Comparison of ENCODE assay signal across 16 cellular contexts in the genomic region with DNA sequence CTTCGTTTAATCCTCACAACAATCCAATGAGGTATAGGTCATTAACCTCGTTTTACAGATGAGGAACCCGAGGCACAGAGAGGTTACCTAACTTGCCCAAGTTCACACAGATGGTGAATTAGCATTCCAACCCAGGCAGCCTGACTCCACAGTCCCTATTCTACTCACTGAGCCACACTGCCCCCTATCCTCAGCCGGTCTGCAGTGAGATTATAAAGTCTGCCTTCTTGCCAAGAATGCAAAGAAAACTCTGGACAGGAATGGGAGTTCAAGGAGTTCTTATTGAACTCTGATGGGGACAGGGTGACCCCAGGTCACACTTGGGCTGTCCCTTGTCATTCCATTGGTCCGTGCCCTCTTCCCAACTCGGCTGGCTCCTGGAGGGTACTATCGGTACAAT.
A peak's percentile ranks its signal among the peaks of the same experiment; 100 is the strongest.
DNase-seq lines count a peak whose midpoint lies in the region; ATAC-seq and TF ChIP-seq lines count a peak whose summit lies in the region.
"Had no signal": no experiment of that assay in that cellular context is flagged by ENCODE, and none has a peak within 500 bp of the region (broad histone marks: within the 10 kb centered on the region; RNA-seq: fewer than 3 reads in every experiment).

No MANE protein-coding gene starts in this region.

- ATAC-seq in GM18517 (IDR thresholded peaks at IDR 0.05; ENCODE audit: unreplicated experiment), result no peak
- ATAC-seq: activated CD4-positive, CD25-positive, alpha-beta regulatory T cell treated with anti-CD3 and anti-CD28 coated beads, Interleukin-2, amount 50 U/mL, for 24 hours; stimulated activated memory B cell treated with anti-CD40 and anti-IgM and Interleukin-4, amounts not matched to agents 10 μg/mL and 1 μg/mL and 100 μg/mL, for 72 hours had no signal

- peak in 1 of 6 experiments; percentile 9 for TF ChIP-seq CTCF in adrenal gland (IDR thresholded peaks at IDR 0.05)

- no peak overlapping the region for H3K27ac ChIP-seq in adrenal gland
- H3K27ac ChIP-seq: neutrophil, Peyer's patch had no signal

- in situ Hi-C loops in SK-MEL-5 (cut with HindIII; ENCODE audit: low pct_unique_long_range_greater_than_20kb, low sequenced_read_pairs), result no loop called here

- TF ChIP-seq POLR2A in adrenal gland (IDR thresholded peaks at IDR 0.05), result no peak

- 69 to 80% (median 74%) methylated on average over 7 of the region's 7 CpGs for WGBS in adrenal gland, 4 donors

- no peaks in the 10 kb centered on the region for H3K9me3 ChIP-seq in adrenal gland (replicated peaks in 1 of 3)
- H3K9me3 ChIP-seq: Caco-2, neutrophil, Peyer's patch had no signal

- no peaks in the 10 kb centered on the region for H3K4me1 ChIP-seq in adrenal gland (replicated peaks in 1 of 2)
- H3K4me1 ChIP-seq: Peyer's patch had no signal

- H3K4me3 ChIP-seq in H7 (ENCODE audit: insufficient read depth, low read depth, low read length) (no peak overlapping the region), adrenal gland (no peak overlapping the region)
- H3K4me3 ChIP-seq: Peyer's patch had no signal

- DNase-seq in ELR (ENCODE audit: low read depth), result peak; percentile 26
- peak; percentile 28 for DNase-seq in H7
- peak; percentile 44 for DNase-seq in SK-MEL-5 (ENCODE audit: low read depth, low spot score)
- peak; percentile 24 for DNase-seq in iris pigment epithelial cell (ENCODE audit: low read depth)
- no peak for DNase-seq in adrenal gland
- no peak for DNase-seq in NCI-H187 treated with DMSO at 0.1 percent for 48 hours (lab: John Stamatoyannopoulos, UW)
- no peak for DNase-seq in retina
- DNase-seq: activated gamma-delta T cell treated with Interleukin-2 at 50 U/mL for 16 hours, foreskin fibroblast, NCI-H2029 had no signal

- intact Hi-C loops in adrenal gland (cut with DNase I), result no loop called here

- H3K36me3 ChIP-seq in H7 (replicated peaks; ENCODE audit: control insufficient read depth, insufficient read depth, low read length) (no peaks in the 10 kb centered on the region), adrenal gland (replicated peaks in 1 of 2) (no peaks in the 10 kb centered on the region)
- H3K36me3 ChIP-seq: neutrophil, Peyer's patch had no signal

- H3K27me3 ChIP-seq in H7 (ENCODE audit: control insufficient read depth, insufficient read depth, low read length) (no peaks in the 10 kb centered on the region), adrenal gland (no peaks in the 10 kb centered on the region)
- H3K27me3 ChIP-seq: neutrophil, Peyer's patch had no signal

Comparison
In these comparisons a context has a peak if more than half of its experiments do, and no peak if none do; other contexts are left out.
1. DNase-seq: peak in ELR (single experiment), H7 (single experiment), SK-MEL-5 (single experiment) and iris pigment epithelial cell (single experiment); none in adrenal gland (0 of 7), NCI-H187 treated with DMSO at 0.1 percent for 48 hours (single experiment) and retina (single experiment).